In the genomic region with DNA sequence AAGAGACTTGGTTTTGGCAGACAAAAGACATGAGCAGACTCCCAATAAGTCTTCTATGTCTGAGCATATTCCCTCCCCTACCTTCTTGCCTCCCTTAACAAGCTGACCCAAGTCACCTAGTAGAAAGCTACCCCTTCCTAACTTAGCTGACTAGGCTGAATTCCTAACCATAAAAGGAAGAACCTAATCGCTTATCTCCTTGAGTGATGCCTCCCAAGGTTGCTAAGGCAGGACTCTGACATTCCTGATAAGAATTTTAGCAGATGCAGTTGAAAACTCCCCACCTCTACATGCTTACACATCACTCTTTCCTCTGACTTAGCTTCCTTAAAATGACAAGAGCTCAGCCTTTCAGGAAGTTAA, we compare ENCODE assay signal across 25 cellular contexts.
"Had no signal": no experiment of that assay in that cellular context is flagged by ENCODE, and none has a peak within 500 bp of the region (broad histone marks: within the 10 kb centered on the region; RNA-seq: fewer than 3 reads in every experiment).

No MANE protein-coding gene starts in this region.

- H3K9me3 ChIP-seq: ovary, psoas muscle, tibial artery had no signal

- H3K27me3 Mint-ChIP-seq: activated CD4-positive, alpha-beta memory T cell treated with anti-CD3 and anti-CD28 coated beads, Interleukin-2, amount 10 ng/mL, durations not matched to agents 7 days and 5 days; activated CD8-positive, alpha-beta memory T cell treated with anti-CD3 and anti-CD28 coated beads, Interleukin-2, amount 10 ng/mL, durations not matched to agents 7 days and 5 days; activated naive CD8-positive, alpha-beta T cell treated with anti-CD3 and anti-CD28 coated beads, Interleukin-2, amount 10 ng/mL, durations not matched to agents 7 days and 5 days had no signal

- H3K36me3 Mint-ChIP-seq: activated CD8-positive, alpha-beta memory T cell treated with anti-CD3 and anti-CD28 coated beads, Interleukin-2, amount 10 ng/mL, durations not matched to agents 7 days and 5 days; activated naive CD8-positive, alpha-beta T cell treated with anti-CD3 and anti-CD28 coated beads, Interleukin-2, amount 10 ng/mL, durations not matched to agents 7 days and 5 days had no signal

- H3K4me3 Mint-ChIP-seq: activated CD4-positive, alpha-beta memory T cell treated with anti-CD3 and anti-CD28 coated beads, Interleukin-2, amount 10 ng/mL, durations not matched to agents 7 days and 5 days; activated CD8-positive, alpha-beta memory T cell treated with anti-CD3 and anti-CD28 coated beads, Interleukin-2, amount 10 ng/mL, durations not matched to agents 7 days and 5 days; activated naive CD8-positive, alpha-beta T cell treated with anti-CD3 and anti-CD28 coated beads, Interleukin-2, amount 10 ng/mL, durations not matched to agents 7 days and 5 days; neural crest cell had no signal

- ATAC-seq: activated CD8-positive, alpha-beta memory T cell treated with anti-CD3 and anti-CD28 coated beads, Interleukin-2, amount 10 ng/mL, durations not matched to agents 7 days and 5 days; left lobe of liver; psoas muscle; right cardiac atrium; stimulated activated naive CD8-positive, alpha-beta T cell treated with anti-CD3 and anti-CD28 coated beads, Interleukin-15, Interleukin-2, amounts not matched to agents 100 U/mL and 50 U/mL, for 24 hours had no signal

- H3K36me3 ChIP-seq: ovary, tibial artery had no signal

- H3K4me1 ChIP-seq: psoas muscle, tibial artery had no signal

- H3K27ac Mint-ChIP-seq: activated CD4-positive, alpha-beta memory T cell treated with anti-CD3 and anti-CD28 coated beads, Interleukin-2, amount 10 ng/mL, durations not matched to agents 7 days and 5 days; activated CD8-positive, alpha-beta memory T cell treated with anti-CD3 and anti-CD28 coated beads, Interleukin-2, amount 10 ng/mL, durations not matched to agents 7 days and 5 days; activated naive CD8-positive, alpha-beta T cell treated with anti-CD3 and anti-CD28 coated beads, Interleukin-2, amount 10 ng/mL, durations not matched to agents 7 days and 5 days had no signal

- DNase-seq: activated CD4-positive, alpha-beta memory T cell treated with anti-CD3 and anti-CD28 coated beads, Interleukin-2, amount 10 ng/mL, durations not matched to agents 7 days and 5 days; activated CD4-positive, alpha-beta T cell treated with anti-CD3 and anti-CD28 coated beads for 48 hours; activated CD4-positive, CD25-positive, alpha-beta regulatory T cell; activated CD8-positive, alpha-beta memory T cell treated with anti-CD3 and anti-CD28 coated beads, Interleukin-2, amount 10 ng/mL, durations not matched to agents 7 days and 5 days; activated naive CD4-positive, alpha-beta T cell; activated naive CD8-positive, alpha-beta T cell treated with anti-CD3 and anti-CD28 coated beads, Interleukin-2, amount 10 ng/mL, durations not matched to agents 7 days and 5 days; amygdala; central memory CD4-positive, alpha-beta T cell; head of caudate nucleus; kidney; mammary epithelial cell; ovary; psoas muscle; right cardiac atrium; stimulated activated naive CD8-positive, alpha-beta T cell treated with anti-CD3 and anti-CD28 coated beads, Interleukin-15, Interleukin-2, amounts not matched to agents 100 U/mL and 50 U/mL, for 24 hours; substantia nigra; SW 1271; T-helper 2 cell; tibial artery had no signal

- H3K9me3 Mint-ChIP-seq: activated naive CD8-positive, alpha-beta T cell treated with anti-CD3 and anti-CD28 coated beads, Interleukin-2, amount 10 ng/mL, durations not matched to agents 7 days and 5 days had no signal

- H3K4me3 ChIP-seq: ovary, psoas muscle, tibial artery had no signal

- H3K27me3 ChIP-seq: ovary, tibial artery had no signal

- H3K4me1 Mint-ChIP-seq: activated CD4-positive, alpha-beta memory T cell treated with anti-CD3 and anti-CD28 coated beads, Interleukin-2, amount 10 ng/mL, durations not matched to agents 7 days and 5 days; activated CD8-positive, alpha-beta memory T cell treated with anti-CD3 and anti-CD28 coated beads, Interleukin-2, amount 10 ng/mL, durations not matched to agents 7 days and 5 days; activated naive CD8-positive, alpha-beta T cell treated with anti-CD3 and anti-CD28 coated beads, Interleukin-2, amount 10 ng/mL, durations not matched to agents 7 days and 5 days had no signal

- H3K27ac ChIP-seq: ovary, psoas muscle, tibial artery had no signal

- FAIRE-seq: colon, endometrium, frontal cortex, kidney, urothelium cell line had no signal
